ENCODE assay signal across 28 cellular contexts in the genomic region with DNA sequence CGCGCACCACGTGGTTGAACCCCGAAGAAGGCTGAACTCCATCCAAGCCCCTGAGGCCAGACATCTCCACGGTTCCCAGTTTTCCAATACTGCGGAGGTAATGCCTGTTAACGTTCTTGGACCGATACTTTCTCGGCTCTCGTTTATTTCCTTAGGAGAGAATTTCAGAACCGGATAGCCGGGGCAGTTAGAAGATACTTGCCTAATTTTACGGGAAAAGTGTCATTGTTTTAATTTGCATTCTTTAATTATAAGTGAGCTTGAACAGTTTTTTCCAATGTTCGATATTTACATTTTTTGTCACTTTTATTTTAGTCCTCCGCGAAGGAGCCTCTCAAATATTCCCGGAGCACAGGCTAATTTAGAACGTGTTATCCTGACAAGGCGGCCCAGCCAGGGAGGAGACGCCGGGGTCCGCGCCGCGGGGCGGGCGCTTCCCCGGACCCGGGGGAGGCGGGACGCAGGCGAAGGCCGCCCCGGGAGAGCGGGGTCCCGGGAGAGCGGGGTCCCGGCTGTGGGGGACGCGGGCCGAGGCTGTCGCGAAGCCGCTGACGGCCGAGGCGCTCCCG. TPM values are rescaled to one million over a fixed set of nuclear protein-coding genes. Genes with fewer than 3 reads are reported as not detected.
A peak's percentile ranks its signal among the peaks of the same experiment; 100 is the strongest.
DNase-seq lines count a peak whose midpoint lies in the region; ATAC-seq and TF ChIP-seq lines count a peak whose summit lies in the region.
"Had no signal": no experiment of that assay in that cellular context is flagged by ENCODE, and none has a peak within 500 bp of the region (broad histone marks: within the 10 kb centered on the region; RNA-seq: fewer than 3 reads in every experiment).

No MANE protein-coding gene starts in this region.

- TF ChIP-seq CTCF in breast epithelium (IDR thresholded peaks at IDR 0.05), result no peak
- TF ChIP-seq CTCF in mammary epithelial cell (conservative IDR thresholded peaks at IDR 0.05 in 1 of 2, IDR thresholded peaks at IDR 0.05 in 1 of 2; ENCODE audit: extremely low read depth in 1 of 2, insufficient read depth in 1 of 2, low read depth in 1 of 2, low read length in 2 of 2), result no peak
- TF ChIP-seq CTCF in coronary artery (IDR thresholded peaks at IDR 0.05), result no peak
- TF ChIP-seq CTCF in suprapubic skin (IDR thresholded peaks at IDR 0.05), result no peak
- no peak for TF ChIP-seq CTCF in foreskin keratinocyte (conservative IDR thresholded peaks at IDR 0.05)

- dilution Hi-C loops in mammary epithelial cell (cut with HindIII; ENCODE audit: low sequenced_read_pairs), result no loop called here

- TF ChIP-seq POLR2A in breast epithelium (IDR thresholded peaks at IDR 0.05) (no peak), suprapubic skin (IDR thresholded peaks at IDR 0.05) (no peak)

- CTCF ChIA-PET in mammary epithelial cell (lab: Charles Lee; ENCODE audit: low non-redundant PET), result no interaction called here

- H3K27me3 ChIP-seq in breast epithelium (peaks cover 6 to 72% of the 10 kb centered on the region in 2 donors), mammary epithelial cell (ENCODE audit: insufficient read depth, low read length) (peaks cover 6% of the 10 kb centered on the region), suprapubic skin (peaks cover 86% of the 10 kb centered on the region), foreskin keratinocyte (peaks cover 50% of the 10 kb centered on the region)
- H3K27me3 ChIP-seq: vagina had no signal

- H2AFZ ChIP-seq in mammary epithelial cell (ENCODE audit: low read depth, low read length), result no peak overlapping the region

- no peaks in the 10 kb centered on the region for H4K20me1 ChIP-seq in mammary epithelial cell (ENCODE audit: insufficient read depth, low read length)

- no peak overlapping the region for H3K27ac Mint-ChIP-seq in stimulated activated effector memory CD8-positive, alpha-beta T cell treated with anti-CD3 and anti-CD28 coated beads, Interleukin-12 subunit alpha, Interleukin-12 subunit beta, amount 100 ng/mL, for 72 hours
- H3K27ac Mint-ChIP-seq: activated CD4-positive, alpha-beta memory T cell treated with anti-CD3 and anti-CD28 coated beads, Interleukin-2, amount 10 ng/mL, durations not matched to agents 7 days and 5 days; activated naive CD4-positive, alpha-beta T cell treated with anti-CD3 and anti-CD28 coated beads, Interleukin-2, amount 50 U/mL, for 24 hours; CD4-positive, CD25-positive, alpha-beta regulatory T cell; IgD-negative memory B cell; T-helper 17 cell had no signal

- H3K4me1 Mint-ChIP-seq in stimulated activated effector memory CD8-positive, alpha-beta T cell treated with anti-CD3 and anti-CD28 coated beads, Interleukin-12 subunit alpha, Interleukin-12 subunit beta, amount 100 ng/mL, for 72 hours, result peaks cover 18% of the 10 kb centered on the region

- no peak for TF ChIP-seq EP300 in suprapubic skin (IDR thresholded peaks at IDR 0.05)

- no peak overlapping the region for H3K4me3 Mint-ChIP-seq in stimulated activated effector memory CD8-positive, alpha-beta T cell treated with anti-CD3 and anti-CD28 coated beads, Interleukin-12 subunit alpha, Interleukin-12 subunit beta, amount 100 ng/mL, for 72 hours
- H3K4me3 Mint-ChIP-seq: activated CD4-positive, alpha-beta memory T cell treated with anti-CD3 and anti-CD28 coated beads, Interleukin-2, amount 10 ng/mL, durations not matched to agents 7 days and 5 days; activated naive CD4-positive, alpha-beta T cell treated with anti-CD3 and anti-CD28 coated beads, Interleukin-2, amount 50 U/mL, for 24 hours; CD4-positive, CD25-positive, alpha-beta regulatory T cell; T-helper 17 cell had no signal

- H3K4me3 ChIP-seq in breast epithelium (peak overlapping the region in 2 of 3 donors; percentile 33 to 57), mammary epithelial cell (replicated peaks in 1 of 3; ENCODE audit: insufficient read depth in 1 of 3, low read depth in 2 of 3, low read length in 3 of 3) (no peak overlapping the region), coronary artery (peak overlapping the region; percentile 48), mesodermal cell (ENCODE audit: extremely low read depth, insufficient read depth, low read length, poor library complexity, severe bottlenecking) (peak overlapping the region; percentile 23), suprapubic skin (peak overlapping the region; percentile 40)
- H3K4me3 ChIP-seq: colonic mucosa, right lobe of liver had no signal

- no peak overlapping the region for H3K27ac ChIP-seq in breast epithelium
- H3K27ac ChIP-seq in mammary epithelial cell (ENCODE audit: insufficient read depth, low read depth, low read length), result no peak overlapping the region
- no peak overlapping the region for H3K27ac ChIP-seq in coronary artery
- no peak overlapping the region for H3K27ac ChIP-seq in mesodermal cell (ENCODE audit: low read depth, low read length, severe bottlenecking)
- H3K27ac ChIP-seq in suprapubic skin, result no peak overlapping the region
- no peak overlapping the region for H3K27ac ChIP-seq in foreskin keratinocyte
- H3K27ac ChIP-seq: colonic mucosa, right lobe of liver, vagina had no signal

- no peak overlapping the region for H3K9ac ChIP-seq in mammary epithelial cell (ENCODE audit: insufficient read depth, low read length)

- intact Hi-C loops in breast epithelium (cut with DNase I; ENCODE audit: low total_unique reads), result no loop called here
- intact Hi-C loops in mammary epithelial cell (cut with micrococcal nuclease), result no loop called here

- H3K4me1 ChIP-seq in breast epithelium, result peaks cover 0 to 12% of the 10 kb centered on the region in 2 donors
- H3K4me1 ChIP-seq in mammary epithelial cell (ENCODE audit: insufficient read depth, low read length), result peaks cover 13% of the 10 kb centered on the region
- H3K4me1 ChIP-seq in mesodermal cell (ENCODE audit: control insufficient read depth, insufficient read depth, low read length, poor library complexity, severe bottlenecking), result no peaks in the 10 kb centered on the region
- peaks cover 29% of the 10 kb centered on the region for H3K4me1 ChIP-seq in suprapubic skin
- H3K4me1 ChIP-seq in foreskin keratinocyte, result no peaks in the 10 kb centered on the region
- H3K4me1 ChIP-seq: colonic mucosa, vagina had no signal

- no peaks in the 10 kb centered on the region for H3K36me3 Mint-ChIP-seq in stimulated activated effector memory CD8-positive, alpha-beta T cell treated with anti-CD3 and anti-CD28 coated beads, Interleukin-12 subunit alpha, Interleukin-12 subunit beta, amount 100 ng/mL, for 72 hours
- H3K36me3 Mint-ChIP-seq: activated naive CD4-positive, alpha-beta T cell treated with anti-CD3 and anti-CD28 coated beads, Interleukin-2, amount 50 U/mL, for 24 hours; CD4-positive, CD25-positive, alpha-beta regulatory T cell; IgD-negative memory B cell had no signal

- no peak overlapping the region for H3K4me2 ChIP-seq in mammary epithelial cell (ENCODE audit: insufficient read depth, low read depth, low read length)

- peak in 1 of 2 donors; percentile 41 for DNase-seq in breast epithelium (ENCODE audit: low spot score in 2 of 2)
- no peak for DNase-seq in mammary epithelial cell
- no peak for DNase-seq in coronary artery (ENCODE audit: low spot score)
- DNase-seq in suprapubic skin (ENCODE audit: low spot score in 2 of 2), result no peak
- no peak for DNase-seq in foreskin keratinocyte
- no peak for DNase-seq in stimulated activated effector memory CD8-positive, alpha-beta T cell treated with anti-CD3 and anti-CD28 coated beads, Interleukin-12 subunit alpha, Interleukin-12 subunit beta, amount 100 ng/mL, for 72 hours (ENCODE audit: low spot score in 2 of 2)
- no peak for DNase-seq in NCI-H345 treated with DMSO at 0.1 percent for 48 hours (lab: John Stamatoyannopoulos, UW; ENCODE audit: unreplicated experiment)
- DNase-seq: activated CD4-positive, alpha-beta memory T cell treated with anti-CD3 and anti-CD28 coated beads, Interleukin-2, amount 10 ng/mL, durations not matched to agents 7 days and 5 days; activated T-cell treated with anti-CD3 and anti-CD28 coated beads, Interleukin-2, amount 50 U/mL, for 1 hour; CD4-positive, CD25-positive, alpha-beta regulatory T cell; colonic mucosa; DMS153; GF-D8; left cardiac atrium; NCI-H1436; NCI-H2171 treated with DMSO at 0.1 percent for 48 hours; NCI-H748 treated with DMSO at 0.1 percent for 48 hours; OCI-M1; SIG-M5; stimulated activated CD4-positive, alpha-beta T cell treated with anti-CD3 and anti-CD28 coated beads, Interleukin-2, amount 100 ng/mL, for 24 hours; T-helper 17 cell had no signal

- no peaks in the 10 kb centered on the region for H3K36me3 ChIP-seq in breast epithelium
- H3K36me3 ChIP-seq in mammary epithelial cell (ENCODE audit: insufficient read depth, low read length), result no peaks in the 10 kb centered on the region
- no peaks in the 10 kb centered on the region for H3K36me3 ChIP-seq in mesodermal cell (ENCODE audit: control insufficient read depth, insufficient read depth, low read length)
- H3K36me3 ChIP-seq in suprapubic skin, result no peaks in the 10 kb centered on the region
- H3K36me3 ChIP-seq: colonic mucosa, right lobe of liver, vagina had no signal

- no peak for ATAC-seq in foreskin keratinocyte
- ATAC-seq in stimulated activated effector memory CD8-positive, alpha-beta T cell treated with anti-CD3 and anti-CD28 coated beads, Interleukin-12 subunit alpha, Interleukin-12 subunit beta, amount 100 ng/mL, for 72 hours, result no peak
- ATAC-seq: left cardiac atrium, right lobe of liver, T-helper 17 cell had no signal

- H3K9me3 ChIP-seq in breast epithelium, result no peaks in the 10 kb centered on the region
- no peaks in the 10 kb centered on the region for H3K9me3 ChIP-seq in mammary epithelial cell (replicated peaks; ENCODE audit: insufficient read depth, low read length)
- no peaks in the 10 kb centered on the region for H3K9me3 ChIP-seq in mesodermal cell (ENCODE audit: control insufficient read depth, low read length)
- H3K9me3 ChIP-seq in suprapubic skin, result no peaks in the 10 kb centered on the region
- H3K9me3 ChIP-seq: colonic mucosa, right lobe of liver, vagina had no signal

- H3K79me2 ChIP-seq in mammary epithelial cell (ENCODE audit: insufficient read depth, low read length), result no peaks in the 10 kb centered on the region

- WGBS in mammary epithelial cell (ENCODE audit: low coverage, missing lambda C conversion rate), result 60% methylated on average over 21 of the region's 48 CpGs
- WGBS in mesodermal cell (ENCODE audit: insufficient coverage in 2 of 2), 2 experiments, result 31 to 54% methylated on average over 25 to 39 of the region's 48 CpGs
- WGBS in suprapubic skin, result 51% methylated on average over 30 of the region's 48 CpGs

- no TSS peak for BruUV-seq in mammary epithelial cell (replicated peaks; lab: Mats Ljungman, UMichigan)

- H3K9me3 Mint-ChIP-seq in stimulated activated effector memory CD8-positive, alpha-beta T cell treated with anti-CD3 and anti-CD28 coated beads, Interleukin-12 subunit alpha, Interleukin-12 subunit beta, amount 100 ng/mL, for 72 hours, result no peaks in the 10 kb centered on the region
- H3K9me3 Mint-ChIP-seq: activated naive CD4-positive, alpha-beta T cell treated with anti-CD3 and anti-CD28 coated beads, Interleukin-2, amount 50 U/mL, for 24 hours had no signal

- in situ Hi-C loops in mammary epithelial cell (cut with MboI; ENCODE audit: low sequenced_read_pairs in 2 of 2), result no loop called here

RNA-seq across cellular contexts. Expression of a gene that starts 10.1 kb away (rescaled TPM):
- total RNA-seq in breast epithelium, result 1 to 10 TPM in 1 of 3 donors, under 1 TPM in 2; 0.32 to 1.6 (median 0.66) TPM
- total RNA-seq in mammary epithelial cell, result under 1 TPM in 1 of 2 donors, not detected in 1; 0.17 TPM
- not detected for polyA plus RNA-seq in mammary epithelial cell
- not detected for polyA minus RNA-seq in mammary epithelial cell
- polyA plus RNA-seq in mesodermal cell (2013, experiment 1 of 2), result 0.18 TPM
- not detected for polyA plus RNA-seq in mesodermal cell (2013, experiment 2 of 2)
- total RNA-seq in suprapubic skin, result not detected
- total RNA-seq in foreskin keratinocyte, result not detected in 2 replicates
- polyA plus RNA-seq in foreskin keratinocyte, result not detected in 2 replicates
- total RNA-seq: A172; activated CD4-positive, alpha-beta memory T cell treated with anti-CD3 and anti-CD28 coated beads, Interleukin-2, amount 10 ng/mL, durations not matched to agents 7 days and 5 days; CD4-positive, CD25-positive, alpha-beta regulatory T cell; MCF 10A; right lobe of liver; T-helper 17 cell; vagina had no signal
- polyA plus RNA-seq: CD4-positive, CD25-positive, alpha-beta regulatory T cell; IgD-negative memory B cell had no signal

Comparison
In these comparisons a context has a peak if more than half of its experiments do, and no peak if none do; other contexts are left out.
1. H3K4me3 ChIP-seq: peak in breast epithelium (2 of 3), coronary artery (single experiment), mesodermal cell (single experiment) and suprapubic skin (single experiment); none in mammary epithelial cell (0 of 3).